ENCODE assay signal across 15 cellular contexts in genomic region chr7:1787681-1788235, GRCh38.
"Had no signal": no experiment of that assay in that cellular context is flagged by ENCODE, and none has a peak within 500 bp of the region (broad histone marks: within the 10 kb centered on the region; RNA-seq: fewer than 3 reads in every experiment).

No MANE protein-coding gene starts in this region.

- ATAC-seq: foreskin keratinocyte, left colon, natural killer cell, psoas muscle, sciatic nerve had no signal

- H3K4me3 ChIP-seq: cardiac muscle cell, colonic mucosa, psoas muscle, skin epidermis, tibial artery had no signal

- H3K36me3 ChIP-seq: cardiac muscle cell, colonic mucosa, tibial artery had no signal

- H3K4me1 ChIP-seq: colonic mucosa, foreskin keratinocyte, parathyroid adenoma, psoas muscle, tibial artery had no signal

- H3K27ac ChIP-seq: cardiac muscle cell, colonic mucosa, foreskin keratinocyte, parathyroid adenoma, psoas muscle, skin epidermis, tibial artery had no signal

- H3K9me3 ChIP-seq: colonic mucosa had no signal

- DNase-seq: colonic mucosa; dermis blood vessel endothelial cell; foreskin keratinocyte; left colon; natural killer cell; nucleus accumbens; psoas muscle; retina; stimulated activated CD4-positive, alpha-beta T cell treated with anti-CD3 and anti-CD28 coated beads, Interleukin-12 subunit alpha, Interleukin-12 subunit beta, amount 100 ng/mL, for 4 hours; stimulated activated naive CD4-positive, alpha-beta T cell treated with Interleukin-2 at 50 U/mL for 16 hours; tibial artery had no signal

- H3K27me3 ChIP-seq: cardiac muscle cell, colonic mucosa had no signal
